Comparison of ENCODE assay signal across 18 cellular contexts in the genomic region with DNA sequence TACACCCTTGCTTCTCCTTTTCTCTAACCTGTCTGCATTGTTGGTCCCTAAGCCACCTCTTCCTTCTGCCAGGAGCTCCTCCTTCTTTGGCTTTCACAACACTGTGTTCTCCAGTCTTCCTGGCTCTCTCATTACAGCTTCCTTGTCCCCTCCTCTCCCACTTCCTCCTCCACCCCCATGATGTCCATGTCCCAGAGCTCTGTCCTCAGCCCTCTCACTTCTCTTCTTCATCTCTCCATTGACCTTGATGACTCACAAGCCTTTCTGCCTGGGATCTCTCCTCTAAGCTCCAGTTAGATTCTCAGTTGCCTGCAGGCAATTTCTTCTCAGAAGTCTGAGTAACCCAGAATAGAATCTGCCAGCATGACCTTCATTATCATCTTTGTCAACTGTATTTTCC.
A peak's percentile ranks its signal among the peaks of the same experiment; 100 is the strongest.
DNase-seq lines count a peak whose midpoint lies in the region; ATAC-seq and TF ChIP-seq lines count a peak whose summit lies in the region.
"Had no signal": no experiment of that assay in that cellular context is flagged by ENCODE, and none has a peak within 500 bp of the region (broad histone marks: within the 10 kb centered on the region; RNA-seq: fewer than 3 reads in every experiment).

No MANE protein-coding gene starts in this region.

- H2BK12ac ChIP-seq in mesenchymal stem cell (ENCODE audit: low read length in 2 of 2) = peak overlapping the region in 1 of 2 experiments; percentile 54

- H3K4me1 ChIP-seq in mesenchymal stem cell (ENCODE audit: control insufficient read depth, insufficient read depth, low read depth, low read length) = no peaks in the 10 kb centered on the region

- no peak overlapping the region for H2BK15ac ChIP-seq in mesenchymal stem cell (ENCODE audit: low read depth, poor library complexity, severe bottlenecking)

- H3K4me1 Mint-ChIP-seq in activated T-helper 17 cell treated with anti-CD3 and anti-CD28 coated beads, Interleukin-2, amount 50 U/mL, for 72 hours = no peaks in the 10 kb centered on the region
- H3K4me1 Mint-ChIP-seq: memory B cell had no signal

- H3K23ac ChIP-seq in mesenchymal stem cell (ENCODE audit: low read length in 2 of 2) = no peak overlapping the region

- no peaks in the 10 kb centered on the region for H3K9me3 Mint-ChIP-seq in activated T-helper 17 cell treated with anti-CD3 and anti-CD28 coated beads, Interleukin-2, amount 50 U/mL, for 72 hours
- H3K9me3 Mint-ChIP-seq: activated T-helper 2 cell treated with anti-CD3 and anti-CD28 coated beads, Interferon-gamma antibody, Interleukin-2, Interleukin-4, amounts not matched to agents 10 μg/mL and 5 μg/mL and 100 μg/mL, durations not matched to agents 14 hours and 24 hours and 36 hours; effector memory CD8-positive, alpha-beta T cell; memory B cell; neural crest cell had no signal

- H3K27me3 ChIP-seq in mesenchymal stem cell (ENCODE audit: control insufficient read depth in 1 of 2, insufficient read depth in 1 of 2, low read length in 2 of 2) = peaks cover 0 to 7% of the 10 kb centered on the region in 2 experiments

- H2BK5ac ChIP-seq in mesenchymal stem cell (ENCODE audit: low read depth, low read length, poor library complexity, severe bottlenecking) = no peak overlapping the region

- H3K27me3 Mint-ChIP-seq in activated T-helper 17 cell treated with anti-CD3 and anti-CD28 coated beads, Interleukin-2, amount 50 U/mL, for 72 hours = peaks cover 32% of the 10 kb centered on the region

- H4K91ac ChIP-seq in mesenchymal stem cell (ENCODE audit: low read length) = no peak overlapping the region

- H2AFZ ChIP-seq in mesenchymal stem cell (ENCODE audit: low read depth, low read length) = no peak overlapping the region

- no peak overlapping the region for H3K4ac ChIP-seq in mesenchymal stem cell (ENCODE audit: low read depth in 1 of 2, low read length in 2 of 2)

- H3K36me3 Mint-ChIP-seq in activated T-helper 17 cell treated with anti-CD3 and anti-CD28 coated beads, Interleukin-2, amount 50 U/mL, for 72 hours (ENCODE audit: low read depth) = no peaks in the 10 kb centered on the region
- H3K36me3 Mint-ChIP-seq: memory B cell had no signal

- H4K8ac ChIP-seq in mesenchymal stem cell (ENCODE audit: low read length) = no peak overlapping the region

- DNase-seq in NOMO-1 treated with DMSO at 0.1 percent for 48 hours (lab: John Stamatoyannopoulos, UW; ENCODE audit: unreplicated experiment) (peak; percentile 6), NOMO-1 treated with dmso at 0.1 percent for 144 hours (lab: John Stamatoyannopoulos, UW; ENCODE audit: unreplicated experiment) (no peak), M059J (ENCODE audit: low read depth) (peak; percentile 96), mesenchymal stem cell (peak; percentile 75), activated T-cell treated with anti-CD3 and anti-CD28 coated beads for 4 hours (no peak)
- no peak for DNase-seq in activated CD4-positive, alpha-beta T cell treated with anti-CD3 and anti-CD28 coated beads for 4 hours
- DNase-seq: activated CD8-positive, alpha-beta memory T cell treated with anti-CD3 and anti-CD28 coated beads for 24 hours; effector memory CD8-positive, alpha-beta T cell; NCI-H1105 treated with DMSO at 0.1 percent for 48 hours; NCI-H2227 treated with DMSO at 0.1 percent for 48 hours; stimulated activated naive CD4-positive, alpha-beta T cell; WERI-Rb-1 had no signal

- no peak overlapping the region for H2AK5ac ChIP-seq in mesenchymal stem cell (ENCODE audit: low read length, severe bottlenecking)

- H3K27ac ChIP-seq in VCaP (peak overlapping the region; percentile 38; the same call in 1 of the 2 replicates), mesenchymal stem cell (ENCODE audit: low read length, poor library complexity, severe bottlenecking) (no peak overlapping the region)
- H3K27ac ChIP-seq: C4-2B, WERI-Rb-1 had no signal

- H3K4me3 ChIP-seq in mesenchymal stem cell (ENCODE audit: insufficient read depth in 1 of 2, low read depth in 1 of 2, low read length in 2 of 2) = no peak overlapping the region

- no peak overlapping the region for H3K9ac ChIP-seq in mesenchymal stem cell (ENCODE audit: low read length)

- H3K9me3 ChIP-seq in mesenchymal stem cell (ENCODE audit: control insufficient read depth, low read length) = no peaks in the 10 kb centered on the region

- H3K14ac ChIP-seq in mesenchymal stem cell (ENCODE audit: low read length in 2 of 2) = no peak overlapping the region

- no peak overlapping the region for H3K27ac Mint-ChIP-seq in activated T-helper 17 cell treated with anti-CD3 and anti-CD28 coated beads, Interleukin-2, amount 50 U/mL, for 72 hours
- H3K27ac Mint-ChIP-seq: activated T-helper 2 cell treated with anti-CD3 and anti-CD28 coated beads, Interferon-gamma antibody, Interleukin-2, Interleukin-4, amounts not matched to agents 10 μg/mL and 5 μg/mL and 100 μg/mL, durations not matched to agents 14 hours and 24 hours and 36 hours; effector memory CD8-positive, alpha-beta T cell; memory B cell had no signal

- ATAC-seq in activated T-helper 17 cell treated with anti-CD3 and anti-CD28 coated beads, Interleukin-2, amount 50 U/mL, for 72 hours (replicated peaks) = no peak
- ATAC-seq: effector memory CD8-positive, alpha-beta T cell had no signal

- H3K4me3 Mint-ChIP-seq in activated T-helper 17 cell treated with anti-CD3 and anti-CD28 coated beads, Interleukin-2, amount 50 U/mL, for 72 hours = no peak overlapping the region
- H3K4me3 Mint-ChIP-seq: effector memory CD8-positive, alpha-beta T cell; memory B cell; neural crest cell had no signal

- no peaks in the 10 kb centered on the region for H3K36me3 ChIP-seq in mesenchymal stem cell (ENCODE audit: control insufficient read depth in 1 of 2, insufficient read depth in 2 of 2, low read depth in 1 of 2, low read length in 2 of 2)
- H3K36me3 ChIP-seq: WERI-Rb-1 had no signal

- H3K79me1 ChIP-seq in mesenchymal stem cell (replicated peaks; ENCODE audit: low read length, poor library complexity, severe bottlenecking) = no peaks in the 10 kb centered on the region

- no peak overlapping the region for H3K4me2 ChIP-seq in mesenchymal stem cell (ENCODE audit: low read length, poor library complexity, severe bottlenecking)

- H2BK120ac ChIP-seq in mesenchymal stem cell (ENCODE audit: low read depth, low read length) = no peak overlapping the region

- no peak for TF ChIP-seq CTCF in VCaP (conservative IDR thresholded peaks at IDR 0.05)

- H3K18ac ChIP-seq in mesenchymal stem cell (ENCODE audit: low read depth in 1 of 2, low read length in 2 of 2) = no peak overlapping the region

Comparison
In these comparisons a context has a peak if more than half of its experiments do, and no peak if none do; other contexts are left out.
1. DNase-seq: peak in NOMO-1 treated with DMSO at 0.1 percent for 48 hours (single experiment), M059J (single experiment) and mesenchymal stem cell (single experiment); none in NOMO-1 treated with dmso at 0.1 percent for 144 hours (single experiment), activated T-cell treated with anti-CD3 and anti-CD28 coated beads for 4 hours (single experiment) and activated CD4-positive, alpha-beta T cell treated with anti-CD3 and anti-CD28 coated beads for 4 hours (0 of 2).